8 cellular contexts compared by ENCODE assay signal in genomic region chr22:36258750-36259619, GRCh38. TPM values are rescaled to one million over a fixed set of nuclear protein-coding genes. Genes with fewer than 3 reads are reported as not detected.
A peak's percentile ranks its signal among the peaks of the same experiment; 100 is the strongest.
DNase-seq lines count a peak whose midpoint lies in the region; ATAC-seq, FAIRE-seq and TF ChIP-seq lines count a peak whose summit lies in the region.

No MANE protein-coding gene starts in this region.

- SMC1A ChIA-PET in GM12878 (lab: Charles Lee; ENCODE audit: uncharacterized antibody, unreplicated experiment): interaction anchor here (0.8 to 3.8 kb wide), 5 partner anchors 9 to 50 kb away, joined by 3 to 33 read pairs (median 3); partner anchors contain the start of gene APOL2

- peak overlapping the region; percentile 33 to 76 (median 57) for H3K27ac Mint-ChIP-seq in CD14-positive monocyte

- TF ChIP-seq RAD21 in GM12878 (IDR thresholded peaks at IDR 0.05; ENCODE audit: insufficient read depth, low read depth, low read length): no peak

- H3K79me2 ChIP-seq in KMS-11 (ENCODE audit: insufficient read depth, low read depth) (no peaks in the 10 kb centered on the region), GM12878 (ENCODE audit: control insufficient read depth, insufficient read depth, low read length) (peaks cover 8% of the 10 kb centered on the region)

- CTCF ChIA-PET in GM12878 (lab: Yijun Ruan, JAX): interaction anchor here (0.8 to 13.2 kb wide), 7 partner anchors 9 to 66 kb away, joined by 3 to 153 read pairs (median 4); partner anchors contain the start of gene APOL2

- intact Hi-C loops in CD14-positive monocyte (cut with micrococcal nuclease) (no loop called here), GM12878 (cut with micrococcal nuclease; ENCODE audit: unreplicated experiment) (no loop called here), vagina (cut with DNase I) (no loop called here)

- TF ChIP-seq POLR2A in GM12878 (IDR thresholded peaks at IDR 0.05; ENCODE audit: low read depth, low read length): 0 out of 2 replicates have a peak, but pooled peaks have one; percentile 22
- no peak for TF ChIP-seq POLR2A in vagina (IDR thresholded peaks at IDR 0.05)

- POLR2A ChIA-PET in GM12878 (lab: Charles Lee): interaction anchor here (1.8 kb wide), 1 partner anchor 20 kb away, joined by 5 read pairs; the partner anchor contains the start of gene APOL2

- peaks cover 63% of the 10 kb centered on the region for H3K4me1 ChIP-seq in KMS-11 (ENCODE audit: low read depth, poor library complexity, severe bottlenecking)
- peaks cover 23% of the 10 kb centered on the region for H3K4me1 ChIP-seq in GM12878 (ENCODE audit: control insufficient read depth, insufficient read depth, low read length)
- H3K4me1 ChIP-seq in mesodermal cell (ENCODE audit: control insufficient read depth, insufficient read depth, low read length, poor library complexity, severe bottlenecking): peaks cover 7% of the 10 kb centered on the region
- peaks cover 36% of the 10 kb centered on the region for H3K4me1 ChIP-seq in vagina

- peak; percentile 23 for FAIRE-seq in GM12878 (lab: Jason Lieb, UNC)

- RAD21 ChIA-PET in GM12878 (lab: Charles Lee; ENCODE audit: unreplicated experiment): interaction anchor here (12.0 kb wide), 1 partner anchor 20 kb away, joined by 100 read pairs; the partner anchor contains the start of gene APOL2

- H3K9me3 Mint-ChIP-seq in CD14-positive monocyte: peaks cover 0 to 1% (median 0%) of the 10 kb centered on the region in 7 donors

- peak overlapping the region in 1 of 2 donors; percentile 39 for H3K4me3 Mint-ChIP-seq in CD14-positive monocyte

- no peaks in the 10 kb centered on the region for H3K36me3 ChIP-seq in KMS-11 (ENCODE audit: insufficient read depth)
- peaks cover 2 to 20% of the 10 kb centered on the region in 2 experiments; a peak in 3 of 4 replicates for H3K36me3 ChIP-seq in GM12878 (ENCODE audit: control insufficient read depth in 2 of 2, insufficient read depth in 2 of 2, low read length in 1 of 2)
- H3K36me3 ChIP-seq in mesodermal cell (ENCODE audit: control insufficient read depth, insufficient read depth, low read length): no peaks in the 10 kb centered on the region
- no peaks in the 10 kb centered on the region for H3K36me3 ChIP-seq in vagina

- H3K27ac ChIP-seq in KMS-11 (peak overlapping the region; percentile 94), GM12878 (ENCODE audit: control insufficient read depth, insufficient read depth) (peak overlapping the region; percentile 72), mesodermal cell (ENCODE audit: low read depth, low read length, severe bottlenecking) (peak overlapping the region; percentile 58), vagina (peak overlapping the region; percentile 65)

- H3K9me3 ChIP-seq in GM12878 (replicated peaks; ENCODE audit: control insufficient read depth, insufficient read depth, low read length) (no peaks in the 10 kb centered on the region), mesodermal cell (ENCODE audit: control insufficient read depth, low read length) (no peaks in the 10 kb centered on the region), vagina (no peaks in the 10 kb centered on the region)

- DNase-seq in CD14-positive monocyte (ENCODE audit: low spot score) (no peak), GM12878 (ENCODE audit: low read depth, low spot score) (no peak), vagina (ENCODE audit: extremely low spot score in 2 of 2) (peak in 1 of 2 donors; percentile 86), HuH-7 (ENCODE audit: low spot score) (no peak)
- DNase-seq in activated CD4-positive, CD25-positive, alpha-beta regulatory T cell treated with anti-CD3 and anti-CD28 coated beads, Interleukin-2, amount 50 U/mL, for 72 hours: no peak

- H2AFZ ChIP-seq in KMS-11 (ENCODE audit: low read depth) (peak overlapping the region; percentile 71), GM12878 (ENCODE audit: control insufficient read depth, low read depth, low read length) (peak overlapping the region; percentile 42; the same call in 1 of the 2 replicates)

- TF ChIP-seq EP300 in GM12878 (IDR thresholded peaks at IDR 0.05; ENCODE audit: borderline replicate concordance in 1 of 2, control insufficient read depth in 1 of 2, low read depth in 2 of 2, low read length in 2 of 2): no peak

- H3K4me2 ChIP-seq in KMS-11 (peak overlapping the region; percentile 89), GM12878 (ENCODE audit: control insufficient read depth, insufficient read depth) (peak overlapping the region; percentile 54)

- in situ Hi-C loops in GM12878 (cut with MboI): no loop called here

- H4K20me1 ChIP-seq in KMS-11 (ENCODE audit: insufficient read depth) (no peaks in the 10 kb centered on the region), GM12878 (ENCODE audit: control insufficient read depth, insufficient read depth) (no peaks in the 10 kb centered on the region)

- H3K4me1 Mint-ChIP-seq in CD14-positive monocyte: peaks cover 42% of the 10 kb centered on the region

- peak overlapping the region; percentile 56 for H3K9ac ChIP-seq in KMS-11
- peak overlapping the region; percentile 40; the same call in 1 of the 2 replicates for H3K9ac ChIP-seq in GM12878 (ENCODE audit: control insufficient read depth, insufficient read depth, low read length)

- peaks cover 67 to 69% of the 10 kb centered on the region in 2 donors for H3K36me3 Mint-ChIP-seq in CD14-positive monocyte

- 67% methylated on average over 16 of the region's 16 CpGs for WGBS in GM12878 (ENCODE audit: insufficient coverage, insufficient replicate concordance, low lambda C conversion rate, missing lambda C conversion rate)
- 46 to 49% methylated on average over 5 to 6 of the region's 16 CpGs for WGBS in mesodermal cell (ENCODE audit: insufficient coverage in 2 of 2), 2 experiments

- H3K4me3 ChIP-seq in KMS-11 (IDR thresholded peaks at IDR 0.05; ENCODE audit: insufficient read depth, low read depth, low read length): no peak overlapping the region
- peak overlapping the region; percentile 41; the same call in 1 of the 2 replicates for H3K4me3 ChIP-seq in GM12878
- H3K4me3 ChIP-seq in mesodermal cell (ENCODE audit: extremely low read depth, insufficient read depth, low read length, poor library complexity, severe bottlenecking): peak overlapping the region; percentile 8
- H3K4me3 ChIP-seq in vagina: no peak overlapping the region

- H3K27me3 ChIP-seq in KMS-11 (ENCODE audit: insufficient read depth, low read depth) (no peaks in the 10 kb centered on the region), GM12878 (replicated peaks in 1 of 2; ENCODE audit: control insufficient read depth in 2 of 2, insufficient read depth in 2 of 2, low read length in 1 of 2) (no peaks in the 10 kb centered on the region), vagina (no peaks in the 10 kb centered on the region)

- H3K27me3 Mint-ChIP-seq in CD14-positive monocyte (ENCODE audit: low read depth in 3 of 3): no peaks in the 10 kb centered on the region

- ATAC-seq in GM12878 (peak; percentile 85), HG03565 (IDR thresholded peaks at IDR 0.05; ENCODE audit: unreplicated experiment) (no peak)

- TSS peak; percentile 8 for BruUV-seq in GM12878 (replicated peaks; lab: Mats Ljungman, UMichigan)

- TF ChIP-seq CTCF in CD14-positive monocyte (IDR thresholded peaks at IDR 0.05): no peak
- TF ChIP-seq CTCF in KMS-11 (conservative IDR thresholded peaks at IDR 0.05; ENCODE audit: low read depth, low read length): no peak
- no peak for TF ChIP-seq CTCF in GM12878 (IDR thresholded peaks at IDR 0.05 in 2 of 3, conservative IDR thresholded peaks at IDR 0.05 in 1 of 3; ENCODE audit: control insufficient read depth in 2 of 3, extremely low read depth in 1 of 3, insufficient read depth in 1 of 3, low read depth in 3 of 3, low read length in 3 of 3)
- no peak for TF ChIP-seq CTCF in vagina (IDR thresholded peaks at IDR 0.05)

RNA-seq across cellular contexts. Expression of gene APOL1, which starts 6.1 kb away (rescaled TPM):
- polyA plus RNA-seq in CD14-positive monocyte (1 to 10 TPM; 3.4 to 6.1 TPM), GM12878 (2011; rRNA removed) (27.2 and 42.0 TPM in 2 replicates), GM12878 (2014; fragmentation: Illumina TruSeq; extraction: Trizol) (20.6 and 25.3 TPM in 2 replicates), GM12878 (2014; fragmentation: Nextera tagmentation; extraction: Ambion mirVana) (10 to 100 TPM in 1 of 2 experiments, 1 to 10 TPM in 1; 9.0 to 10.7 TPM), GM12878 (2014; rRNA removed) (18.3 and 18.7 TPM in 2 replicates), GM12878 (2016; fragmentation: Nextera tagmentation; extraction: Ambion mirVana) (10 to 100 TPM; 17.2 to 18.0 TPM)
- total RNA-seq in GM12878 (2013; cell fraction: nucleolus; rRNA removed): 27.2 and 29.3 TPM in 2 replicates
- total RNA-seq in GM12878 (2014; rRNA removed) (13.7 and 14.4 TPM in 2 replicates), GM12878 (2014; rRNA removed; fragmentation: Illumina TruSeq; extraction: Trizol) (12.6 and 13.1 TPM in 2 replicates), GM12878 (2021) (27.4 and 28.6 TPM in 2 replicates), vagina (28.5 TPM)
- 63.5 TPM for polyA plus RNA-seq in GM12878 (2011; ENCODE audit: low read depth)
- polyA plus RNA-seq in GM12878 (2011; cell fraction: cytosol; rRNA removed): 38.4 and 39.9 TPM in 2 replicates
- 65.7 and 104 TPM in 2 replicates for polyA plus RNA-seq in GM12878 (2011; cell fraction: nucleus; rRNA removed)
- polyA plus RNA-seq in GM12878 (2012): 68.7 and 73.3 TPM in 2 replicates
- polyA minus RNA-seq in GM12878 (2011; rRNA and poly(A)+ RNA removed): 33.8 and 34.1 TPM in 2 replicates
- polyA minus RNA-seq in GM12878 (2011; cell fraction: cytosol; rRNA and poly(A)+ RNA removed): 11.8 and 16.4 TPM in 2 replicates
- 15.2 and 21.3 TPM in 2 replicates for polyA minus RNA-seq in GM12878 (2011; cell fraction: nucleus; rRNA and poly(A)+ RNA removed)
- polyA plus RNA-seq in mesodermal cell (2013, experiment 1 of 2): not detected
- polyA plus RNA-seq in mesodermal cell (2013, experiment 2 of 2): not detected

RNA-seq across cellular contexts. Expression of gene APOL2, which starts 19.7 kb away (rescaled TPM):
- polyA plus RNA-seq in CD14-positive monocyte: 10 to 100 TPM; 12.6 to 13.2 TPM
- 49.8 and 51.5 TPM in 2 replicates for total RNA-seq in GM12878 (2013; cell fraction: nucleolus; rRNA removed)
- 25.1 and 26.6 TPM in 2 replicates for total RNA-seq in GM12878 (2014; rRNA removed)
- total RNA-seq in GM12878 (2014; rRNA removed; fragmentation: Illumina TruSeq; extraction: Trizol): 27.0 and 27.3 TPM in 2 replicates
- total RNA-seq in GM12878 (2021): 29.0 and 32.9 TPM in 2 replicates
- polyA plus RNA-seq in GM12878 (2011; ENCODE audit: low read depth): 33.3 TPM
- 32.6 and 39.9 TPM in 2 replicates for polyA plus RNA-seq in GM12878 (2011; rRNA removed)
- polyA plus RNA-seq in GM12878 (2011; cell fraction: cytosol; rRNA removed): 46.3 and 57.5 TPM in 2 replicates
- 60.3 and 68.3 TPM in 2 replicates for polyA plus RNA-seq in GM12878 (2011; cell fraction: nucleus; rRNA removed)
- polyA plus RNA-seq in GM12878 (2012): 50.1 and 55.3 TPM in 2 replicates
- 22.3 and 24.9 TPM in 2 replicates for polyA plus RNA-seq in GM12878 (2014; fragmentation: Illumina TruSeq; extraction: Trizol)
- 10 to 100 TPM in 1 of 2 experiments, 1 to 10 TPM in 1; 4.4 to 14.7 TPM for polyA plus RNA-seq in GM12878 (2014; fragmentation: Nextera tagmentation; extraction: Ambion mirVana)
- polyA plus RNA-seq in GM12878 (2014; rRNA removed): 26.9 and 27.4 TPM in 2 replicates
- 10 to 100 TPM; 12.3 to 13.7 TPM for polyA plus RNA-seq in GM12878 (2016; fragmentation: Nextera tagmentation; extraction: Ambion mirVana)
- polyA minus RNA-seq in GM12878 (2011; rRNA and poly(A)+ RNA removed): 65.0 and 103 TPM in 2 replicates
- 17.5 and 18.0 TPM in 2 replicates for polyA minus RNA-seq in GM12878 (2011; cell fraction: cytosol; rRNA and poly(A)+ RNA removed)
- 14.6 and 21.5 TPM in 2 replicates for polyA minus RNA-seq in GM12878 (2011; cell fraction: nucleus; rRNA and poly(A)+ RNA removed)
- polyA plus RNA-seq in mesodermal cell (2013, experiment 1 of 2): 8.1 TPM
- polyA plus RNA-seq in mesodermal cell (2013, experiment 2 of 2): 6.2 TPM
- total RNA-seq in vagina: 63.8 TPM

RNA-seq across cellular contexts. Expression of gene APOL4, which starts 57.4 kb away (rescaled TPM):
- polyA plus RNA-seq in CD14-positive monocyte: 1 to 10 TPM in 1 of 2 donors, under 1 TPM in 1; 0.71 to 1.4 TPM
- not detected in 2 replicates for total RNA-seq in GM12878 (2013; cell fraction: nucleolus; rRNA removed)
- not detected in 2 replicates for total RNA-seq in GM12878 (2014; rRNA removed)
- total RNA-seq in GM12878 (2014; rRNA removed; fragmentation: Illumina TruSeq; extraction: Trizol): not detected in 2 replicates
- 0.13 TPM in 1 of 2 replicates, not detected in the other for total RNA-seq in GM12878 (2021)
- polyA plus RNA-seq in GM12878 (2011; ENCODE audit: low read depth): 0.09 TPM
- polyA plus RNA-seq in GM12878 (2011; rRNA removed): not detected in 2 replicates
- polyA plus RNA-seq in GM12878 (2011; cell fraction: cytosol; rRNA removed): not detected in 2 replicates
- polyA plus RNA-seq in GM12878 (2011; cell fraction: nucleus; rRNA removed): 0.04 and 0.09 TPM in 2 replicates
- 0.13 TPM in 1 of 2 replicates, not detected in the other for polyA plus RNA-seq in GM12878 (2012)
- polyA plus RNA-seq in GM12878 (2014; fragmentation: Illumina TruSeq; extraction: Trizol): 0.13 and 0.24 TPM in 2 replicates
- not detected for polyA plus RNA-seq in GM12878 (2014; fragmentation: Nextera tagmentation; extraction: Ambion mirVana)
- polyA plus RNA-seq in GM12878 (2014; rRNA removed): 0.03 and 0.22 TPM in 2 replicates
- under 1 TPM in 1 of 2 experiments, not detected in 1; 0.19 TPM for polyA plus RNA-seq in GM12878 (2016; fragmentation: Nextera tagmentation; extraction: Ambion mirVana)
- 0.26 TPM in 1 of 2 replicates, not detected in the other for polyA minus RNA-seq in GM12878 (2011; rRNA and poly(A)+ RNA removed)
- polyA minus RNA-seq in GM12878 (2011; cell fraction: cytosol; rRNA and poly(A)+ RNA removed): not detected in 2 replicates
- not detected in 2 replicates for polyA minus RNA-seq in GM12878 (2011; cell fraction: nucleus; rRNA and poly(A)+ RNA removed)
- polyA plus RNA-seq in mesodermal cell (2013, experiment 1 of 2): 0.29 TPM
- polyA plus RNA-seq in mesodermal cell (2013, experiment 2 of 2): not detected
- total RNA-seq in vagina: 4.2 TPM

Comparison
In these comparisons a context has a peak if more than half of its experiments do, and no peak if none do; other contexts are left out.
1. H3K4me3 ChIP-seq: peak in GM12878 (single experiment) and mesodermal cell (single experiment); none in KMS-11 (single experiment) and vagina (0 of 2).
2. Peak in every context shown above with its lines, with median percentiles within 50 percentile points of each other: H3K27ac ChIP-seq.